In the genomic region with DNA sequence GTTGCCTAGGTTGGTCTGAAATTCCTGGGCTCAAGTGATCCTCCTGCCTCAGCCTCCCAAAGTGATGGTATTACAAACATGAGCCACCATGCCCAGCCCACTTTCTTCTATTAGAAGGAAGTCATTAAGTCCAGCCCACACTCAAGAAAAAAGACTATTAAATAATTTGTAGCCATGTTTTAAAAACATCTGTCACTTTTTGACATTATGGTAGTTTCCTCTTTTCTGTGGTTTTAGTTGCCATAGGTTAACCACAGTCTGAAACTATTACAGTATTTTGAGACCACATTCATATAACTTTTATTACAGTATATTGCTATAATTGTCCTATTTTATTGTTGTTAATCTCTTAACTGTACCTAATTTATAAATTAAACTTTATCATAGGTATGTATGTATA, we compare ENCODE assay signal across 15 cellular contexts. TPM values are rescaled to one million over a fixed set of nuclear protein-coding genes. Genes with fewer than 3 reads are reported as not detected.
DNase-seq lines count a peak whose midpoint lies in the region; ATAC-seq and TF ChIP-seq lines count a peak whose summit lies in the region.
"Had no signal": no experiment of that assay in that cellular context is flagged by ENCODE, and none has a peak within 500 bp of the region (broad histone marks: within the 10 kb centered on the region; RNA-seq: fewer than 3 reads in every experiment).

No MANE protein-coding gene starts in this region.

- H3K36me3 Mint-ChIP-seq in activated naive CD8-positive, alpha-beta T cell treated with anti-CD3 and anti-CD28 coated beads, Interleukin-2, amount 50 U/mL, for 24 hours (ENCODE audit: low read depth), result peaks cover 33% of the 10 kb centered on the region
- H3K36me3 Mint-ChIP-seq in activated naive CD8-positive, alpha-beta T cell treated with anti-CD3 and anti-CD28 coated beads for 36 hours, result peaks cover 15% of the 10 kb centered on the region
- peaks cover 57% of the 10 kb centered on the region for H3K36me3 Mint-ChIP-seq in CD8-positive, alpha-beta T cell

- H3K36me3 ChIP-seq in OCI-LY3 (replicated peaks; ENCODE audit: low read depth, low read length), result peaks cover 28% of the 10 kb centered on the region
- peaks cover 30% of the 10 kb centered on the region for H3K36me3 ChIP-seq in CD8-positive, alpha-beta T cell (ENCODE audit: insufficient read depth, low read length)

- TF ChIP-seq CTCF in OCI-LY3 (IDR thresholded peaks at IDR 0.05; ENCODE audit: low read depth, low read length), result no peak
- TF ChIP-seq CTCF in CD8-positive, alpha-beta T cell (IDR thresholded peaks at IDR 0.05), result no peak

- H3K27me3 Mint-ChIP-seq in activated naive CD8-positive, alpha-beta T cell treated with anti-CD3 and anti-CD28 coated beads, Interleukin-2, amount 50 U/mL, for 24 hours, result no peaks in the 10 kb centered on the region
- H3K27me3 Mint-ChIP-seq in activated naive CD8-positive, alpha-beta T cell treated with anti-CD3 and anti-CD28 coated beads for 36 hours, result no peaks in the 10 kb centered on the region
- no peaks in the 10 kb centered on the region for H3K27me3 Mint-ChIP-seq in CD8-positive, alpha-beta T cell (ENCODE audit: low read depth)

- no peak overlapping the region for H3K4me3 Mint-ChIP-seq in activated naive CD8-positive, alpha-beta T cell treated with anti-CD3 and anti-CD28 coated beads, Interleukin-2, amount 50 U/mL, for 24 hours
- H3K4me3 Mint-ChIP-seq in activated naive CD8-positive, alpha-beta T cell treated with anti-CD3 and anti-CD28 coated beads for 36 hours, result no peak overlapping the region
- no peak overlapping the region for H3K4me3 Mint-ChIP-seq in CD8-positive, alpha-beta T cell

- no peak for DNase-seq in activated naive CD8-positive, alpha-beta T cell treated with anti-CD3 and anti-CD28 coated beads, Interleukin-2, amount 50 U/mL, for 24 hours
- DNase-seq in activated naive CD8-positive, alpha-beta T cell treated with anti-CD3 and anti-CD28 coated beads for 36 hours, result no peak
- DNase-seq in kidney tubule cell (ENCODE audit: low spot score), result no peak
- DNase-seq in GDM1 (lab: John Stamatoyannopoulos, UW), result no peak
- no peak for DNase-seq in CD8-positive, alpha-beta T cell
- DNase-seq in effector CD8-positive, alpha-beta T cell (lab: John Stamatoyannopoulos, UW), result no peak
- DNase-seq: activated CD4-positive, alpha-beta T cell treated with anti-CD3 and anti-CD28 coated beads, Interleukin-2, amount 50 U/mL, for 48 hours; activated naive CD4-positive, alpha-beta T cell treated with anti-CD3 and anti-CD28 coated beads, Interleukin-2, amount 50 U/mL, for 16 hours; NCI-H187 treated with DMSO at 0.1 percent for 48 hours; NCI-H82; spleen; SW 1271 had no signal

- no peaks in the 10 kb centered on the region for H3K27me3 ChIP-seq in OCI-LY3 (ENCODE audit: low read depth, low read length)
- no peaks in the 10 kb centered on the region for H3K27me3 ChIP-seq in CD8-positive, alpha-beta T cell (ENCODE audit: insufficient read depth, low read length)
- H3K27me3 ChIP-seq: spleen had no signal

- no peaks in the 10 kb centered on the region for H3K9me3 Mint-ChIP-seq in activated naive CD8-positive, alpha-beta T cell treated with anti-CD3 and anti-CD28 coated beads, Interleukin-2, amount 50 U/mL, for 24 hours
- H3K9me3 Mint-ChIP-seq in activated naive CD8-positive, alpha-beta T cell treated with anti-CD3 and anti-CD28 coated beads for 36 hours, result no peaks in the 10 kb centered on the region
- H3K9me3 Mint-ChIP-seq in CD8-positive, alpha-beta T cell, result no peaks in the 10 kb centered on the region

- intact Hi-C loops in CD8-positive, alpha-beta T cell (cut with DNase I, micrococcal nuclease), result no loop called here

- H4K20me1 ChIP-seq in OCI-LY3 (ENCODE audit: insufficient read depth, low read length), result no peaks in the 10 kb centered on the region

- no peak for ATAC-seq in activated naive CD8-positive, alpha-beta T cell treated with anti-CD3 and anti-CD28 coated beads, Interleukin-2, amount 50 U/mL, for 24 hours
- peak; percentile 62 for ATAC-seq in HG03175 (IDR thresholded peaks at IDR 0.05; ENCODE audit: unreplicated experiment)
- ATAC-seq in CD8-positive, alpha-beta T cell, result no peak
- ATAC-seq: esophagus mucosa had no signal

- H3K9ac ChIP-seq in OCI-LY3 (ENCODE audit: low read length), result no peak overlapping the region

- peaks cover 30% of the 10 kb centered on the region for H3K4me1 ChIP-seq in OCI-LY3 (ENCODE audit: low read length)
- H3K4me1 ChIP-seq in CD8-positive, alpha-beta T cell (ENCODE audit: insufficient read depth, low read length), result no peaks in the 10 kb centered on the region

- H3K79me2 ChIP-seq in OCI-LY3 (ENCODE audit: low read length), result no peaks in the 10 kb centered on the region

- H2AFZ ChIP-seq in OCI-LY3 (ENCODE audit: low read depth, low read length), result no peak overlapping the region

- H3K4me1 Mint-ChIP-seq in activated naive CD8-positive, alpha-beta T cell treated with anti-CD3 and anti-CD28 coated beads, Interleukin-2, amount 50 U/mL, for 24 hours, result peaks cover 19% of the 10 kb centered on the region
- peaks cover 7% of the 10 kb centered on the region for H3K4me1 Mint-ChIP-seq in activated naive CD8-positive, alpha-beta T cell treated with anti-CD3 and anti-CD28 coated beads for 36 hours
- peaks cover 9% of the 10 kb centered on the region for H3K4me1 Mint-ChIP-seq in CD8-positive, alpha-beta T cell (ENCODE audit: low read depth)

- H3K4me3 ChIP-seq in OCI-LY3 (ENCODE audit: low read length), result 0 out of 2 replicates have a peak overlapping the region, but pooled peaks have one; percentile 22
- no peak overlapping the region for H3K4me3 ChIP-seq in CD8-positive, alpha-beta T cell (ENCODE audit: low read depth, low read length)
- H3K4me3 ChIP-seq: spleen had no signal

- CTCF ChIA-PET in CD8-positive, alpha-beta T cell (lab: Charles Lee), result no interaction called here

- no peaks in the 10 kb centered on the region for H3K9me3 ChIP-seq in OCI-LY3 (ENCODE audit: insufficient read depth, low read length)
- H3K9me3 ChIP-seq in CD8-positive, alpha-beta T cell (ENCODE audit: low read length), result no peaks in the 10 kb centered on the region
- H3K9me3 ChIP-seq: spleen had no signal

- peak overlapping the region; percentile 51 for H3K27ac Mint-ChIP-seq in activated naive CD8-positive, alpha-beta T cell treated with anti-CD3 and anti-CD28 coated beads, Interleukin-2, amount 50 U/mL, for 24 hours
- no peak overlapping the region for H3K27ac Mint-ChIP-seq in activated naive CD8-positive, alpha-beta T cell treated with anti-CD3 and anti-CD28 coated beads for 36 hours
- H3K27ac Mint-ChIP-seq in CD8-positive, alpha-beta T cell, result no peak overlapping the region

- peak overlapping the region; percentile 65 for H3K27ac ChIP-seq in OCI-LY3 (ENCODE audit: low read length)
- no peak overlapping the region for H3K27ac ChIP-seq in CD8-positive, alpha-beta T cell (ENCODE audit: low read depth, low read length)
- H3K27ac ChIP-seq: spleen had no signal

- H3K4me2 ChIP-seq in OCI-LY3 (ENCODE audit: low read length), result peak overlapping the region; percentile 37

- POLR2A ChIA-PET in CD8-positive, alpha-beta T cell (lab: Charles Lee), result no interaction called here

RNA-seq across cellular contexts. Expression of gene C5orf24, which starts 31.9 kb away (rescaled TPM):
- total RNA-seq in activated naive CD8-positive, alpha-beta T cell treated with anti-CD3 and anti-CD28 coated beads for 36 hours, result 10 to 100 TPM; 24.1 to 30.5 TPM
- 10 to 100 TPM; 29.9 to 31.0 TPM for total RNA-seq in CD8-positive, alpha-beta T cell

RNA-seq across cellular contexts. Expression of gene DDX46, which starts 55.2 kb away (rescaled TPM):
- total RNA-seq in activated naive CD8-positive, alpha-beta T cell treated with anti-CD3 and anti-CD28 coated beads for 36 hours, result 10 to 100 TPM; 77.2 to 78.3 TPM
- total RNA-seq in CD8-positive, alpha-beta T cell, result 10 to 100 TPM; 35.1 to 40.4 TPM
